Comparison of ENCODE assay signal across 8 cellular contexts in the genomic region with DNA sequence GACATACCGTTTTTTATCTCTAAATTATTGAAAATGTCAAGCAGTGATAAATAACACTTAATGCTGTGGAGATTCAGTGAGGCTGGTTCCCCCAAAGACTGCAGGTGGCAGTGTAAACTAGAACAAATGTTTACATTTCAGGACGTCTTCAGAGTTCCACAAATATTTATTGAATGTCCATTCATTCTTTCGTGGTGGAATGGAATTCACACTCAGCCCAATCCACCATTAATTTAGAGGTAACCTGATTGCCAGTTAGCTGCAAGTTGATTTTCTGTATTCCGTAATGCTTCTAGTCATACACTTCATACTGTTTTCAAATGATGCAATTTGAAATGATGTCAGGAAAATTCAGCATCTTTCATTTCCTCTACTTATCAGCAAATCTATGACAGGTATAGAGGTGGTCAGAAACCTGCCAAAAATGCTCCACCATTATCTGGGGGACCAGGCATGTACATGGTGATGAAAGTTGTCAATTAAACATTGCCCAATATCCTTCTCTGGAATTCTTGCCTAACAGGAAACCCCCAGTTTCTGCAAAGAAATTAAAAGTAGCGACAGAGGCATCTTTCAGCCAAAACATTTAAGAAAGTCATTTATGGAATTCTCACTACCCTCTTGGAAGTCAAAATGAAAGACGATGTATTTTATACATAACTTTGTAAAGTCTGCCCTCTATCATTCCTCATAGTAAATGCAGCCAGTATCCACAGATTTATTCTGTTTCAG.
DNase-seq lines count a peak whose midpoint lies in the region; ATAC-seq, FAIRE-seq and TF ChIP-seq lines count a peak whose summit lies in the region.

No MANE protein-coding gene starts in this region.

- H3K27ac ChIP-seq in AG04450 (ENCODE audit: low read depth, low read length) (no peak overlapping the region), transverse colon (no peak overlapping the region)

- 10% methylated on average over 6 of the region's 6 CpGs for WGBS in transverse colon (ENCODE audit: low coverage in 1 of 2), 2 donors

- H3K4me1 Mint-ChIP-seq in activated T-helper 17 cell treated with anti-CD3 and anti-CD28 coated beads, Interleukin-2, amount 50 U/mL, for 72 hours: peaks cover 8% of the 10 kb centered on the region

- H3K36me3 Mint-ChIP-seq in activated T-helper 17 cell treated with anti-CD3 and anti-CD28 coated beads, Interleukin-2, amount 50 U/mL, for 72 hours (ENCODE audit: low read depth): no peaks in the 10 kb centered on the region

- H3K36me3 ChIP-seq in transverse colon: no peaks in the 10 kb centered on the region

- CTCF ChIA-PET in AG04450 (lab: Charles Lee): interaction anchor here (0.6 to 2.8 kb wide), 12 partner anchors 9 to 290 kb away, joined by 3 to 70 read pairs (median 5); no protein-coding TSS in a partner anchor

- H3K4me3 Mint-ChIP-seq in activated T-helper 17 cell treated with anti-CD3 and anti-CD28 coated beads, Interleukin-2, amount 50 U/mL, for 72 hours: peak overlapping the region; percentile 41

- peak; percentile 73 for FAIRE-seq in G401.6 (lab: Jason Lieb, UNC)

- in situ Hi-C loops in transverse colon (cut with MboI; ENCODE audit: low pct_ligation_motif_present in 1 of 4, low pct_unique_long_range_greater_than_20kb in 1 of 4, low sequenced_read_pairs in 3 of 4): loop anchor here in 2 of 4 donors (10.0 kb wide), 1 partner anchor 218 kb away; no protein-coding TSS in a partner anchor

- peak overlapping the region; percentile 42 for H3K4me3 ChIP-seq in AG04450 (ENCODE audit: low read depth, low read length)
- no peak overlapping the region for H3K4me3 ChIP-seq in transverse colon

- POLR2A ChIA-PET in AG04450 (lab: Yijun Ruan, JAX): no interaction called here

- H3K9me3 ChIP-seq in AG04450 (ENCODE audit: control insufficient read depth, insufficient read depth, low read length) (no peaks in the 10 kb centered on the region; the same call in 1 of the 2 replicates), transverse colon (peaks cover 4 to 9% of the 10 kb centered on the region in 2 donors)

- DNase-seq in AG04450 (ENCODE audit: low read depth, low spot score) (no peak), NAMALWA (ENCODE audit: low spot score) (peak; percentile 38), iris pigment epithelial cell (ENCODE audit: low read depth) (peak; percentile 75), transverse colon (no peak)

- H3K4me1 ChIP-seq in transverse colon: peaks cover 0 to 9% (median 3%) of the 10 kb centered on the region in 4 donors

- peaks cover under 1% of the 10 kb centered on the region for H3K9me3 Mint-ChIP-seq in activated T-helper 17 cell treated with anti-CD3 and anti-CD28 coated beads, Interleukin-2, amount 50 U/mL, for 72 hours

- H3K27me3 Mint-ChIP-seq in activated T-helper 17 cell treated with anti-CD3 and anti-CD28 coated beads, Interleukin-2, amount 50 U/mL, for 72 hours: peaks cover 14% of the 10 kb centered on the region

- H3K27me3 ChIP-seq in AG04450 (ENCODE audit: control insufficient read depth, insufficient read depth, low read length) (no peaks in the 10 kb centered on the region), transverse colon (no peaks in the 10 kb centered on the region)

- TF ChIP-seq POLR2A in transverse colon (IDR thresholded peaks at IDR 0.05): no peak

- intact Hi-C loops in transverse colon (cut with DNase I; ENCODE audit: low total_unique reads): no loop called here

- TF ChIP-seq CTCF in AG04450 (IDR thresholded peaks at IDR 0.05; ENCODE audit: low read depth, low read length) (peak; percentile 54), transverse colon (IDR thresholded peaks at IDR 0.05) (peak in 4 of 5 experiments; percentile 35 to 52 (median 41))

- H3K27ac Mint-ChIP-seq in activated T-helper 17 cell treated with anti-CD3 and anti-CD28 coated beads, Interleukin-2, amount 50 U/mL, for 72 hours: no peak overlapping the region

- no peak for TF ChIP-seq EP300 in transverse colon (IDR thresholded peaks at IDR 0.05; ENCODE audit: low read depth)

- ATAC-seq in activated T-helper 17 cell treated with anti-CD3 and anti-CD28 coated beads, Interleukin-2, amount 50 U/mL, for 72 hours (replicated peaks): peak; percentile 68
- ATAC-seq in HG03460 (IDR thresholded peaks at IDR 0.05; ENCODE audit: unreplicated experiment) (no peak), HG03039 (IDR thresholded peaks at IDR 0.05; ENCODE audit: unreplicated experiment) (no peak)

Comparison
In these comparisons a context has a peak if more than half of its experiments do, and no peak if none do; other contexts are left out.
1. DNase-seq: peak in NAMALWA (single experiment) and iris pigment epithelial cell (single experiment); none in AG04450 (single experiment) and transverse colon (single experiment).